ENCODE assay signal across 10 cellular contexts in genomic region chr4:139887378-139887801, GRCh38.
A peak's percentile ranks its signal among the peaks of the same experiment; 100 is the strongest.
DNase-seq lines count a peak whose midpoint lies in the region; ATAC-seq, FAIRE-seq and TF ChIP-seq lines count a peak whose summit lies in the region.
"Had no signal": no experiment of that assay in that cellular context is flagged by ENCODE, and none has a peak within 500 bp of the region (broad histone marks: within the 10 kb centered on the region; RNA-seq: fewer than 3 reads in every experiment).

No MANE protein-coding gene starts in this region.

- peaks cover 9% of the 10 kb centered on the region for H3K4me1 ChIP-seq in parathyroid adenoma

- peak overlapping the region; percentile 4 for H2AFZ ChIP-seq in parathyroid adenoma

- FAIRE-seq in D721Med (lab: Jason Lieb, UNC): peak; percentile 53

- H3K4me1 Mint-ChIP-seq in T-helper 2 cell treated with Interferon-gamma antibody and Interleukin-4, amounts not matched to agents 5 μg/mL and 100 μg/mL, for 36 hours (ENCODE audit: low read depth): no peaks in the 10 kb centered on the region
- peaks cover 4% of the 10 kb centered on the region for H3K4me1 Mint-ChIP-seq in activated naive CD8-positive, alpha-beta T cell treated with anti-CD3 and anti-CD28 coated beads, Interleukin-2, amount 50 U/mL, for 24 hours

- no peaks in the 10 kb centered on the region for H3K79me2 ChIP-seq in parathyroid adenoma

- peak overlapping the region; percentile 43 for H3K4me2 ChIP-seq in parathyroid adenoma (ENCODE audit: low read length)

- H3K27me3 ChIP-seq in parathyroid adenoma (ENCODE audit: control insufficient read depth, insufficient read depth, low read length): no peaks in the 10 kb centered on the region

- H3K36me3 ChIP-seq in parathyroid adenoma (ENCODE audit: control insufficient read depth, insufficient read depth, low read length): no peaks in the 10 kb centered on the region

- no peaks in the 10 kb centered on the region for H3K36me3 Mint-ChIP-seq in T-helper 2 cell treated with Interferon-gamma antibody and Interleukin-4, amounts not matched to agents 5 μg/mL and 100 μg/mL, for 36 hours (ENCODE audit: low read depth)
- H3K36me3 Mint-ChIP-seq in activated naive CD8-positive, alpha-beta T cell treated with anti-CD3 and anti-CD28 coated beads, Interleukin-2, amount 50 U/mL, for 24 hours (ENCODE audit: low read depth): peaks cover 4% of the 10 kb centered on the region

- H3K27ac ChIP-seq in parathyroid adenoma: peak overlapping the region; percentile 9

- peak overlapping the region; percentile 48 for H3K4me3 ChIP-seq in parathyroid adenoma (ENCODE audit: low read depth, low read length)

- no peak overlapping the region for H3K9ac ChIP-seq in parathyroid adenoma

- peaks cover 12% of the 10 kb centered on the region for H3K27me3 Mint-ChIP-seq in T-helper 2 cell treated with Interferon-gamma antibody and Interleukin-4, amounts not matched to agents 5 μg/mL and 100 μg/mL, for 36 hours (ENCODE audit: low read depth)
- H3K27me3 Mint-ChIP-seq in activated naive CD8-positive, alpha-beta T cell treated with anti-CD3 and anti-CD28 coated beads, Interleukin-2, amount 50 U/mL, for 24 hours: no peaks in the 10 kb centered on the region

- H3K9me3 ChIP-seq in parathyroid adenoma (ENCODE audit: control insufficient read depth, low read length): no peaks in the 10 kb centered on the region

- no peaks in the 10 kb centered on the region for H3K9me3 Mint-ChIP-seq in T-helper 2 cell treated with Interferon-gamma antibody and Interleukin-4, amounts not matched to agents 5 μg/mL and 100 μg/mL, for 36 hours
- peaks cover 8% of the 10 kb centered on the region for H3K9me3 Mint-ChIP-seq in activated naive CD8-positive, alpha-beta T cell treated with anti-CD3 and anti-CD28 coated beads, Interleukin-2, amount 50 U/mL, for 24 hours
- H3K9me3 Mint-ChIP-seq: H9 had no signal

- no peak overlapping the region for H3K27ac Mint-ChIP-seq in T-helper 2 cell treated with Interferon-gamma antibody and Interleukin-4, amounts not matched to agents 5 μg/mL and 100 μg/mL, for 36 hours
- H3K27ac Mint-ChIP-seq in activated naive CD8-positive, alpha-beta T cell treated with anti-CD3 and anti-CD28 coated beads, Interleukin-2, amount 50 U/mL, for 24 hours: no peak overlapping the region
- H3K27ac Mint-ChIP-seq: H9 had no signal

- TF ChIP-seq CTCF in D721Med (IDR thresholded peaks at IDR 0.05; ENCODE audit: insufficient read depth, missing control alignments) (no peak), parathyroid adenoma (IDR thresholded peaks at IDR 0.05) (no peak)

- no peak overlapping the region for H3K4me3 Mint-ChIP-seq in T-helper 2 cell treated with Interferon-gamma antibody and Interleukin-4, amounts not matched to agents 5 μg/mL and 100 μg/mL, for 36 hours
- no peak overlapping the region for H3K4me3 Mint-ChIP-seq in activated naive CD8-positive, alpha-beta T cell treated with anti-CD3 and anti-CD28 coated beads, Interleukin-2, amount 50 U/mL, for 24 hours
- H3K4me3 Mint-ChIP-seq: H9 had no signal

- no peak for ATAC-seq in activated naive CD8-positive, alpha-beta T cell treated with anti-CD3 and anti-CD28 coated beads, Interleukin-2, amount 50 U/mL, for 24 hours

- DNase-seq in D721Med (ENCODE audit: insufficient read length, low spot score) (no peak), OCI-M1 (lab: John Stamatoyannopoulos, UW) (peak; percentile 43), fibroblast of gingiva (ENCODE audit: low read depth) (peak; percentile 37), amygdala (lab: John Stamatoyannopoulos, UW) (no peak), AML-193 (lab: John Stamatoyannopoulos, UW) (no peak)
- no peak for DNase-seq in T-helper 2 cell treated with Interferon-gamma antibody and Interleukin-4, amounts not matched to agents 5 μg/mL and 100 μg/mL, for 36 hours (ENCODE audit: low spot score)
- no peak for DNase-seq in activated naive CD8-positive, alpha-beta T cell treated with anti-CD3 and anti-CD28 coated beads, Interleukin-2, amount 50 U/mL, for 24 hours
- DNase-seq: activated effector memory CD4-positive, alpha-beta T cell treated with anti-CD3 and anti-CD28 coated beads, Interleukin-2, amount 50 U/mL, for 16 hours; H9 had no signal

Comparison
In these comparisons a context has a peak if more than half of its experiments do, and no peak if none do; other contexts are left out.
1. DNase-seq: peak in OCI-M1 (single experiment) and fibroblast of gingiva (single experiment); none in D721Med (single experiment), amygdala (0 of 56), AML-193 (0 of 2), T-helper 2 cell treated with Interferon-gamma antibody and Interleukin-4, amounts not matched to agents 5 μg/mL and 100 μg/mL, for 36 hours (single experiment) and activated naive CD8-positive, alpha-beta T cell treated with anti-CD3 and anti-CD28 coated beads, Interleukin-2, amount 50 U/mL, for 24 hours (single experiment).